9 cellular contexts compared by ENCODE assay signal in the genomic region with DNA sequence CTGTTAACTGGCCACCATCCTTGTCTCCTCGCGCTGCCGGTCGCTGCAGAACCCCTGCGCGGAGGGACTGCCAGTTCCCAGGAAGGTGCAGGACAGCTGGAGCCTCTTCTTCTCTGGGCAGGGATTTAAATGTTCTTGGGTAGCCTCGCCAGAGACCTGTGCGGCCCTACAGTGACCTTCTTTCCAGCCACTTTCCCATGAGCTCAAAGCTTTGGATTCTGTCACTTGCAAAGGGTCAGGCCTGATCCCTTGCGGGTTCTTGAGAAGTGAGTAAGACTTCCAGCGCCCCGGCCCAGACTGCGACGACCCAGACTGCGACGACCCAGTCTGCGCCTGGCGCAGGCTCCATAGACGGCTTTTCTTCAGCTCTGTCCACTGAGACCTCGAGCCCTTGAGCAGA. TPM values are rescaled to one million over a fixed set of nuclear protein-coding genes. Genes with fewer than 3 reads are reported as not detected.
DNase-seq lines count a peak whose midpoint lies in the region; ATAC-seq, FAIRE-seq and TF ChIP-seq lines count a peak whose summit lies in the region.
"Had no signal": no experiment of that assay in that cellular context is flagged by ENCODE, and none has a peak within 500 bp of the region (broad histone marks: within the 10 kb centered on the region; RNA-seq: fewer than 3 reads in every experiment).

No MANE protein-coding gene starts in this region.

- H3K9ac ChIP-seq in colonic mucosa (ENCODE audit: low read depth in 2 of 2, low read length in 2 of 2), result peak overlapping the region; percentile 75 to 91

- ATAC-seq in GM19455 (IDR thresholded peaks at IDR 0.05; ENCODE audit: unreplicated experiment) (no peak), HG03442 (IDR thresholded peaks at IDR 0.05; ENCODE audit: unreplicated experiment) (no peak)

- no peak for DNase-seq in AG09309 (ENCODE audit: low read depth)
- DNase-seq in T-helper 2 cell, result peak in 3 of 5 experiments; percentile 6 to 25 (median 12)
- DNase-seq in colonic mucosa, result no peak
- no peak for DNase-seq in GOT3 (lab: John Stamatoyannopoulos, UW)
- DNase-seq in D721Med (ENCODE audit: insufficient read length, low spot score), result no peak

- H2AFZ ChIP-seq in neuron (ENCODE audit: low read depth, low read length), result no peak overlapping the region

- H3K9me3 ChIP-seq in colonic mucosa (no peaks in the 10 kb centered on the region), neuron (ENCODE audit: low read length) (no peaks in the 10 kb centered on the region)

- no peaks in the 10 kb centered on the region for H3K36me3 ChIP-seq in colonic mucosa
- H3K36me3 ChIP-seq in neuron (ENCODE audit: insufficient read depth, low read length), result no peaks in the 10 kb centered on the region

- H3K4me1 ChIP-seq in colonic mucosa (no peaks in the 10 kb centered on the region), neuron (ENCODE audit: insufficient read depth, low read length) (peaks cover 20% of the 10 kb centered on the region)

- TF ChIP-seq CTCF in AG09309 (IDR thresholded peaks at IDR 0.05; ENCODE audit: control insufficient read depth, insufficient read depth, low read depth, low read length, missing control alignments), result no peak
- TF ChIP-seq CTCF in colonic mucosa (IDR thresholded peaks at IDR 0.05), result no peak
- no peak for TF ChIP-seq CTCF in D721Med (IDR thresholded peaks at IDR 0.05; ENCODE audit: insufficient read depth, missing control alignments)

- peak overlapping the region; percentile 92 for H3K27ac ChIP-seq in colonic mucosa

- H3K27me3 ChIP-seq in colonic mucosa (no peaks in the 10 kb centered on the region), neuron (ENCODE audit: insufficient read depth, low read length) (no peaks in the 10 kb centered on the region)

- H3K4me3 ChIP-seq in AG09309 (ENCODE audit: control insufficient read depth, low read depth, low read length) (peak overlapping the region; percentile 91), colonic mucosa (peak overlapping the region; percentile 48), neuron (ENCODE audit: low read length) (peak overlapping the region; percentile 77)

- no peak for FAIRE-seq in D721Med (lab: Jason Lieb, UNC)

- intact Hi-C loops in colonic mucosa (cut with DNase I), result no loop called here

RNA-seq across cellular contexts. Expression of a gene that starts 1.4 kb away (rescaled TPM):
- 1 to 10 TPM; 3.0 to 8.5 TPM for total RNA-seq in colonic mucosa

RNA-seq across cellular contexts. Expression of a gene that starts 47.3 kb away (rescaled TPM):
- total RNA-seq in colonic mucosa, result not detected
- total RNA-seq: liver had no signal

Comparison
In these comparisons a context has a peak if more than half of its experiments do, and no peak if none do; other contexts are left out.
1. DNase-seq: peak in T-helper 2 cell (3 of 5); none in AG09309 (single experiment), colonic mucosa (single experiment), GOT3 (single experiment) and D721Med (single experiment).
2. Peak in every context shown above with its lines, with median percentiles within 50 percentile points of each other: H3K4me3 ChIP-seq.